ENCODE assay signal across 17 cellular contexts in the genomic region with DNA sequence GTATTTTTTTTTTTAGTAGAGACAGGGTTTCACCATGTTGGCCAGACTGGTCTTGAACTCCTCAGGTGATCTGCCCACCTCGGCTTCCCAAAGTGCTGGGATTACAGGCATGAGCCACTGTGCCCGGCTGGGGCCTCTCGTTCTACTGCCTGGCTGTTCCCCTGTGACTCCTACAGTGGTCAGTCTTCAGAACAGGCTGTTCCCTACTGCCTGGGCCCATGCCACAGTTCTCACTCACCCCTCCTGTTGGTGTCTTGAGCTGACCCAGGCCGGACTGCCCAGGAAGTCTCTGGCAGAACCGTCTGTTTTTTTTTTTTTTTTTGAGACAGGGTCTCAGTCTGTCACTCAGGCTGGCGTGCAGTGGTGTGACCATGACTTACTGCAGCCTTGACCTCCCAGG.
"Had no signal": no experiment of that assay in that cellular context is flagged by ENCODE, and none has a peak within 500 bp of the region (broad histone marks: within the 10 kb centered on the region; RNA-seq: fewer than 3 reads in every experiment).

No MANE protein-coding gene starts in this region.

- H3K27me3 Mint-ChIP-seq: activated naive CD8-positive, alpha-beta T cell treated with anti-CD3 and anti-CD28 coated beads, Interleukin-2, amount 10 ng/mL, durations not matched to agents 7 days and 5 days; natural killer cell treated with Interleukin-12 subunit alpha and Interleukin-12 subunit beta and Interleukin-15 and Interleukin-18, amount 100 ng/mL, for 72 hours had no signal

- H3K27ac Mint-ChIP-seq: natural killer cell treated with Interleukin-12 subunit alpha and Interleukin-12 subunit beta and Interleukin-15 and Interleukin-18, amount 100 ng/mL, for 72 hours had no signal

- H3K27me3 ChIP-seq: esophagus muscularis mucosa, heart left ventricle, tibial artery had no signal

- ATAC-seq: activated T-cell treated with anti-CD3 and anti-CD28 coated beads, Interleukin-2, amount 50 U/mL, for 4 hours; heart left ventricle; natural killer cell treated with Interleukin-12 subunit alpha and Interleukin-12 subunit beta and Interleukin-15 and Interleukin-18, amount 100 ng/mL, for 72 hours had no signal

- H3K9me3 ChIP-seq: esophagus muscularis mucosa, heart left ventricle, mucosa of descending colon, tibial artery had no signal

- H3K9me3 Mint-ChIP-seq: activated naive CD8-positive, alpha-beta T cell treated with anti-CD3 and anti-CD28 coated beads, Interleukin-2, amount 10 ng/mL, durations not matched to agents 7 days and 5 days; activated T-cell treated with anti-CD3 and anti-CD28 coated beads, Interleukin-2, amount 50 U/mL, for 4 hours; natural killer cell treated with Interleukin-12 subunit alpha and Interleukin-12 subunit beta and Interleukin-15 and Interleukin-18, amount 100 ng/mL, for 72 hours had no signal

- H3K4me3 Mint-ChIP-seq: activated naive CD8-positive, alpha-beta T cell treated with anti-CD3 and anti-CD28 coated beads, Interleukin-2, amount 10 ng/mL, durations not matched to agents 7 days and 5 days; activated T-cell treated with anti-CD3 and anti-CD28 coated beads, Interleukin-2, amount 50 U/mL, for 4 hours; natural killer cell treated with Interleukin-12 subunit alpha and Interleukin-12 subunit beta and Interleukin-15 and Interleukin-18, amount 100 ng/mL, for 72 hours had no signal

- H3K4me3 ChIP-seq: esophagus muscularis mucosa, heart left ventricle, lung, mucosa of descending colon, tibial artery had no signal

- H3K27ac ChIP-seq: esophagus muscularis mucosa, tibial artery had no signal

- DNase-seq: activated CD4-positive, alpha-beta T cell treated with anti-CD3 and anti-CD28 coated beads, Interleukin-2, amount 50 U/mL, for 4 hours; activated CD4-positive, CD25-positive, alpha-beta regulatory T cell treated with anti-CD3 and anti-CD28 coated beads, Interleukin-2, amount 50 U/mL, for 72 hours; activated gamma-delta T cell; activated naive CD8-positive, alpha-beta T cell treated with anti-CD3 and anti-CD28 coated beads, Interleukin-2, amount 10 ng/mL, durations not matched to agents 7 days and 5 days; activated T-cell treated with anti-CD3 and anti-CD28 coated beads, Interleukin-2, amount 50 U/mL, for 4 hours; aorta; heart left ventricle; islet precursor cell; nucleus accumbens; SIG-M5; stimulated activated CD4-positive, alpha-beta T cell treated with anti-CD3 and anti-CD28 coated beads, Interleukin-15, amount 100 ng/mL, for 24 hours; stimulated activated CD4-positive, alpha-beta T cell treated with anti-CD3 and anti-CD28 coated beads, Interleukin-4, amount 100 ng/mL, for 4 hours; tibial artery had no signal

- H3K36me3 Mint-ChIP-seq: activated naive CD8-positive, alpha-beta T cell treated with anti-CD3 and anti-CD28 coated beads, Interleukin-2, amount 10 ng/mL, durations not matched to agents 7 days and 5 days; natural killer cell treated with Interleukin-12 subunit alpha and Interleukin-12 subunit beta and Interleukin-15 and Interleukin-18, amount 100 ng/mL, for 72 hours had no signal
